Comparison of ENCODE assay signal across 8 cellular contexts in the genomic region with DNA sequence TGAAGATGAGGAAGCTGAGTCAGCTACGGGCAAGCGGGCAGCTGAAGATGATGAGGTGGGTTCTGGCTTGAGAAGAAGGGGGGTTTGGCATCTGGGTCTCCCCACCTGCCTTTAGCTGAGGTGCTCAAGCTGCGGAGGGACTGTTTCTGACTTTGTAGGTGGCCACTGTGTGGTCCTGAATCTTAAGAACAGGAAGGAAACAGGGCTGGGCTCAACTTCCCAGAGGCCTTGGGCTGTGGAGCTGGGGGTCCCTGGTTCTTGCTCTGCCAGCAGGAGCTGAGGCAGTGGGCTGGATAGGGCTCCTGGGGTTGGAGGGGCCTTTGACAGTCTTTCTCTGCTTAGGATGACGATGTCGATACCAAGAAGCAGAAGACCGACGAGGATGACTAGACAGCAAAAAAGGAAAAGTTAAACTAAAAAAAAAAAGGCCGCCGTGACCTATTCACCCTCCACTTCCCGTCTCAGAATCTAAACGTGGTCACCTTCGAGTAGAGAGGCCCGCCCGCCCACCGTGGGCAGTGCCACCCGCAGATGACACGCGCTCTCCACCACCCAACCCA. TPM values are rescaled to one million over a fixed set of nuclear protein-coding genes. Genes with fewer than 3 reads are reported as not detected.
DNase-seq lines count a peak whose midpoint lies in the region; ATAC-seq and TF ChIP-seq lines count a peak whose summit lies in the region.
"Not testable (repeated sequence)": the region's sequence is repeated elsewhere in the genome, so short reads cannot be mapped to it uniquely, and the experiment has no call there.

No MANE protein-coding gene starts in this region.

- not testable (repeated sequence) for TF ChIP-seq CTCF in GM12875 (IDR thresholded peaks at IDR 0.05; ENCODE audit: borderline replicate concordance, insufficient read depth, low read depth, low read length); OCI-LY7 (conservative IDR thresholded peaks at IDR 0.05; ENCODE audit: low read length); ascending aorta (IDR thresholded peaks at IDR 0.05); esophagus squamous epithelium (IDR thresholded peaks at IDR 0.05); transverse colon (IDR thresholded peaks at IDR 0.05)

- peak; percentile 31 for DNase-seq in OCI-LY7 (ENCODE audit: low spot score)
- peak; percentile 48 for DNase-seq in activated CD8-positive, alpha-beta T cell treated with anti-CD3 and anti-CD28 coated beads, Interleukin-2, amount 10 ng/mL, durations not matched to agents 7 days and 5 days
- not testable (repeated sequence) for DNase-seq in ascending aorta (ENCODE audit: low spot score in 2 of 2); esophagus squamous epithelium (lab: John Stamatoyannopoulos, UW); transverse colon
- peak; percentile 57 for DNase-seq in stimulated activated CD4-positive, alpha-beta T cell treated with anti-CD3 and anti-CD28 coated beads, Interleukin-1b, Interleukin-23, amount 100 ng/mL, for 48 hours

- not testable (repeated sequence) for H3K27me3 ChIP-seq in ascending aorta; esophagus squamous epithelium; muscle layer of colon (ENCODE audit: control insufficient read depth in 1 of 2, insufficient read depth in 2 of 2, low read length in 2 of 2); transverse colon

- H3K4me1 Mint-ChIP-seq in activated CD8-positive, alpha-beta T cell treated with anti-CD3 and anti-CD28 coated beads, Interleukin-2, amount 10 ng/mL, durations not matched to agents 7 days and 5 days (ENCODE audit: low read depth) = peaks cover 35% of the 10 kb centered on the region

- H3K36me3 Mint-ChIP-seq in activated CD8-positive, alpha-beta T cell treated with anti-CD3 and anti-CD28 coated beads, Interleukin-2, amount 10 ng/mL, durations not matched to agents 7 days and 5 days (ENCODE audit: low read depth) = peaks cover 47% of the 10 kb centered on the region

- H3K4me1 ChIP-seq in OCI-LY7 (ENCODE audit: insufficient read depth, low read length, poor library complexity, severe bottlenecking) (peaks cover 53% of the 10 kb centered on the region), ascending aorta (peaks cover 23 to 35% of the 10 kb centered on the region in 2 donors), esophagus squamous epithelium (peaks cover 30 to 60% (median 33%) of the 10 kb centered on the region in 3 donors), muscle layer of colon (ENCODE audit: insufficient read depth, low read length) (peaks cover 37% of the 10 kb centered on the region), transverse colon (peaks cover 20 to 37% (median 24%) of the 10 kb centered on the region in 4 donors)

- not testable (repeated sequence) for H3K9me3 Mint-ChIP-seq in activated CD8-positive, alpha-beta T cell treated with anti-CD3 and anti-CD28 coated beads, Interleukin-2, amount 10 ng/mL, durations not matched to agents 7 days and 5 days (ENCODE audit: insufficient read depth)

- H3K27ac ChIP-seq in OCI-LY7 (ENCODE audit: low read depth, low read length, poor library complexity, severe bottlenecking) (peak overlapping the region; percentile 95), ascending aorta (peak overlapping the region; percentile 100), esophagus squamous epithelium (peak overlapping the region; percentile 94 to 100 (median 99)), muscle layer of colon (ENCODE audit: low read depth, low read length) (peak overlapping the region; percentile 1), transverse colon (peak overlapping the region; percentile 97 to 100 (median 100))

- peak overlapping the region; percentile 82 for H3K4me2 ChIP-seq in OCI-LY7 (ENCODE audit: low read length)

- intact Hi-C loops in OCI-LY7 (cut with micrococcal nuclease; ENCODE audit: unreplicated experiment) (loop anchor here (10.0 kb wide), 2 partner anchors 198 to 248 kb away; a partner anchor contains a TSS), ascending aorta (cut with DNase I) (loop anchor here (1.0 kb wide), 1 partner anchor 100 kb away; no protein-coding TSS in a partner anchor), transverse colon (cut with DNase I; ENCODE audit: low total_unique reads) (loop anchor here (5.0 to 10.0 kb wide), 2 partner anchors 198 to 490 kb away; no protein-coding TSS in a partner anchor)
- intact Hi-C loops in esophagus squamous epithelium (cut with DNase I) = not testable (repeated sequence)

- TF ChIP-seq EP300 in transverse colon (IDR thresholded peaks at IDR 0.05; ENCODE audit: low read depth) = not testable (repeated sequence)

- 16 to 32% methylated on average over 9 to 17 of the region's 18 CpGs for WGBS in esophagus squamous epithelium, 2 donors
- 23 to 28% methylated on average over 6 to 18 of the region's 18 CpGs for WGBS in transverse colon (ENCODE audit: low coverage in 1 of 2), 2 donors

- CTCF ChIA-PET in OCI-LY7 (lab: Charles Lee; ENCODE audit: unreplicated experiment) = interaction anchor here (1.1 kb wide), 1 partner anchor 28 kb away, joined by 3 read pairs; no protein-coding TSS in a partner anchor
- CTCF ChIA-PET in activated CD8-positive, alpha-beta T cell treated with anti-CD3 and anti-CD28 coated beads, Interleukin-2, amount 10 ng/mL, durations not matched to agents 7 days and 5 days (lab: Charles Lee) = interaction anchor here (1.8 to 9.6 kb wide), 6 partner anchors 28 to 102 kb away, joined by 5 to 648 read pairs (median 14); no protein-coding TSS in a partner anchor

- H3K36me3 ChIP-seq in OCI-LY7 (ENCODE audit: insufficient read depth, low read length) (peaks cover 71% of the 10 kb centered on the region), ascending aorta (peaks cover 11 to 24% of the 10 kb centered on the region in 2 donors), esophagus squamous epithelium (peaks cover 6 to 33% (median 7%) of the 10 kb centered on the region in 3 donors), muscle layer of colon (ENCODE audit: insufficient read depth, low read length) (peaks cover 23% of the 10 kb centered on the region)
- H3K36me3 ChIP-seq in transverse colon = not testable (repeated sequence)

- H3K27me3 Mint-ChIP-seq in activated CD8-positive, alpha-beta T cell treated with anti-CD3 and anti-CD28 coated beads, Interleukin-2, amount 10 ng/mL, durations not matched to agents 7 days and 5 days (ENCODE audit: low read depth) = not testable (repeated sequence)

- not testable (repeated sequence) for H3K9ac ChIP-seq in muscle layer of colon (ENCODE audit: low read length)

- H3K9me3 ChIP-seq in OCI-LY7 (ENCODE audit: low read length); ascending aorta; esophagus squamous epithelium; muscle layer of colon (ENCODE audit: low read length); transverse colon: not testable (repeated sequence)

- H3K27ac Mint-ChIP-seq in activated CD8-positive, alpha-beta T cell treated with anti-CD3 and anti-CD28 coated beads, Interleukin-2, amount 10 ng/mL, durations not matched to agents 7 days and 5 days = peak overlapping the region; percentile 92

- POLR2A ChIA-PET in OCI-LY7 (lab: Charles Lee) = interaction anchor here (1.1 to 1.3 kb wide), 2 partner anchors 38 to 40 kb away, joined by 3 read pairs; no protein-coding TSS in a partner anchor
- POLR2A ChIA-PET in activated CD8-positive, alpha-beta T cell treated with anti-CD3 and anti-CD28 coated beads, Interleukin-2, amount 10 ng/mL, durations not matched to agents 7 days and 5 days (lab: Charles Lee) = interaction anchor here (0.9 to 6.6 kb wide), 8 partner anchors 10 to 248 kb away, joined by 3 to 75 read pairs (median 3); a partner anchor contains a TSS

- not testable (repeated sequence) for H3K9me2 ChIP-seq in OCI-LY7 (ENCODE audit: insufficient read depth, low read length)

- peak overlapping the region; percentile 83 for H3K4me3 Mint-ChIP-seq in activated CD8-positive, alpha-beta T cell treated with anti-CD3 and anti-CD28 coated beads, Interleukin-2, amount 10 ng/mL, durations not matched to agents 7 days and 5 days

- not testable (repeated sequence) for TF ChIP-seq POLR2A in esophagus squamous epithelium (IDR thresholded peaks at IDR 0.05); transverse colon (IDR thresholded peaks at IDR 0.05)

- not testable (repeated sequence) for ATAC-seq in activated CD8-positive, alpha-beta T cell treated with anti-CD3 and anti-CD28 coated beads, Interleukin-2, amount 10 ng/mL, durations not matched to agents 7 days and 5 days

- peak overlapping the region; percentile 99 for H3K4me3 ChIP-seq in GM12875 (ENCODE audit: low read depth, low read length)
- peak overlapping the region; percentile 93 for H3K4me3 ChIP-seq in OCI-LY7 (ENCODE audit: low read depth, low read length, poor library complexity, severe bottlenecking)
- peak overlapping the region; percentile 73 to 98 for H3K4me3 ChIP-seq in ascending aorta
- H3K4me3 ChIP-seq in esophagus squamous epithelium = peak overlapping the region in 2 of 4 donors; percentile 59 to 95
- peak overlapping the region in 1 of 2 donors; percentile 68 for H3K4me3 ChIP-seq in muscle layer of colon (ENCODE audit: low read depth in 1 of 2, low read length in 2 of 2)
- peak overlapping the region in 1 of 4 donors; percentile 77 for H3K4me3 ChIP-seq in transverse colon

- not testable (repeated sequence) for H2AFZ ChIP-seq in OCI-LY7 (ENCODE audit: low read length)

- H4K20me1 ChIP-seq in OCI-LY7 (ENCODE audit: insufficient read depth, low read length) = peaks cover 20% of the 10 kb centered on the region

- not testable (repeated sequence) for BruUV-seq in OCI-LY7 (replicated peaks; lab: Mats Ljungman, UMichigan)

- peaks cover 51% of the 10 kb centered on the region for H3K79me2 ChIP-seq in OCI-LY7 (ENCODE audit: insufficient read depth, low read depth, low read length)

- in situ Hi-C loops in transverse colon (cut with MboI; ENCODE audit: low pct_ligation_motif_present in 1 of 4, low pct_unique_long_range_greater_than_20kb in 1 of 4, low sequenced_read_pairs in 3 of 4) = loop anchor here in 2 of 4 donors (5.0 to 25.0 kb wide), 3 partner anchors 35 to 200 kb away; no protein-coding TSS in a partner anchor

RNA-seq across cellular contexts. Expression of a gene that starts 4.2 kb away (rescaled TPM):
- total RNA-seq in OCI-LY7 (2014; rRNA removed; shearing (Covaris generic)) = 2,780 and 3,271 TPM in 2 replicates
- total RNA-seq in OCI-LY7 (2022) (3,053 and 3,088 TPM in 2 replicates), ascending aorta (745 TPM), esophagus squamous epithelium (1,000 to 10,000 TPM in 2 of 4 donors, 100 to 1,000 TPM in 2; 670 to 1,121 (median 903) TPM), transverse colon (1,000 to 10,000 TPM in 1 of 4 donors, 100 to 1,000 TPM in 3; 478 to 1,487 (median 685) TPM)
- total RNA-seq in activated CD8-positive, alpha-beta T cell treated with anti-CD3 and anti-CD28 coated beads, Interleukin-2, amount 10 ng/mL, durations not matched to agents 7 days and 5 days = 1,000 to 10,000 TPM; 1,769 to 1,842 TPM

Comparison
In these comparisons a context has a peak if more than half of its experiments do, and no peak if none do; other contexts are left out.
1. H3K27ac ChIP-seq: peak in every context shown above with its lines; median percentile 100 in ascending aorta; 100 in transverse colon; 99 in esophagus squamous epithelium; 95 in OCI-LY7; 1 in muscle layer of colon.